In the genomic region with DNA sequence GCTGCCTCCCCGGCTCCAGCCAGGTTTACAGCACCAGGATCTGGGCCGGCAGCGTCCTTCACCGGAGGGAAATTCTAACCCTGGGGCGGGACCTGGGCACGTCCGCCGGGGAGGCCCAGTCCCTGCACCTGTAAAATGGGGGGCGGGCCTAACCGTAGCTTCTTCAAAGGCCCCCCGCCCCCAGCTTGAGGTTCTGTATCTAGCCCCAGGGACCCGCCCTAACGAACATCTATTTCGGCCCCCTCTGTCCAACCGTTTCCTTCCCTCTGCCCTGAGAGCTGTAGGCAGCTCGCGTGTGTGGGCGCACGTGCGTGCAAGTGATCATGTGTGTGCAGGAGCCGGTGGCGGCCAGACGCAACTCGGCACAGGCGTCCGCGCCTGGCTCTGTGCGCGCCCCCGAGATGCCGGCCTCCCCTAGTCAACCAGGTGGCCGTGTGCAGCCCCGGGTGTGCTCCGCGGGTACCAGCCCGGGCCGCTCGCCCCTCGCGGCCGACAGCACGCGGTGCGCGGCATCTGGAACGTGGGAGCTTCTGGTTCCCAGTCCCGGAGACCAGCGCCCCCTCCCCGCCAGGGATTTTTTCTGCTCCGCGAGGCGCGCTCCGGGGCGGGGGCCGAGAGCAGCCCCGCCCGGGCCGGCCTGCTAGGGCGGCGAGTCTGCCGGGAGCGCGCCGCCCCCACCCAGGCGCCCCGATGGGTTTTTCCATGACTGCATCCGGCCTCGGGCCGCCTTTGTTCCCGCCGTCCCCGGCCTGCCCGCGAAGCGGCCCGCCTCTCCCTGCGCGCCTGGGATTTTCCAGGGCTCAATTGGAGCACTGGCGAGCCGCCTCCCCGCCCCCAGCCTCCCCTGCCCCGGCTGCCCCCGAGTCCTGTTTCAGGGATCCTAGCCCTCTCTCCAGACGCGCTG, we compare ENCODE assay signal across 8 cellular contexts. TPM values are rescaled to one million over a fixed set of nuclear protein-coding genes. Genes with fewer than 3 reads are reported as not detected.
DNase-seq lines count a peak whose midpoint lies in the region; ATAC-seq lines count a peak whose summit lies in the region.

No MANE protein-coding gene starts in this region.

- peaks cover 5% of the 10 kb centered on the region for H3K4me1 ChIP-seq in mesendoderm (ENCODE audit: control insufficient read depth, low read depth, low read length)

- H3K79me2 ChIP-seq in mesendoderm (ENCODE audit: control insufficient read depth, insufficient read depth, low read length): no peaks in the 10 kb centered on the region

- H2AK5ac ChIP-seq in mesendoderm (ENCODE audit: low read length): no peak overlapping the region

- peak overlapping the region; percentile 96 for H2BK5ac ChIP-seq in mesendoderm (ENCODE audit: low read length)

- H3K27me3 ChIP-seq in mesendoderm (ENCODE audit: insufficient read depth, low read length, poor library complexity): no peaks in the 10 kb centered on the region

- no peak overlapping the region for H2BK15ac ChIP-seq in mesendoderm (replicated peaks; ENCODE audit: low read depth)

- H3K79me1 ChIP-seq in mesendoderm (ENCODE audit: low read length): no peaks in the 10 kb centered on the region

- H2BK120ac ChIP-seq in mesendoderm (ENCODE audit: low read depth, low read length): peak overlapping the region; percentile 76

- H3K4ac ChIP-seq in mesendoderm (ENCODE audit: low read depth, low read length): peak overlapping the region; percentile 90

- peak overlapping the region; percentile 100 for H3K27ac ChIP-seq in mesendoderm (ENCODE audit: low read depth, low read length)

- peak overlapping the region; percentile 100 for H3K56ac ChIP-seq in mesendoderm (ENCODE audit: low read length)

- H3K9ac ChIP-seq in mesendoderm (ENCODE audit: low read length): peak overlapping the region; percentile 99

- H3K4me1 Mint-ChIP-seq in effector memory CD8-positive, alpha-beta T cell (ENCODE audit: low read depth in 2 of 2): peaks cover 15 to 17% of the 10 kb centered on the region in 2 donors

- H3K23ac ChIP-seq in mesendoderm (ENCODE audit: low read length): peak overlapping the region; percentile 92

- H3K4me3 Mint-ChIP-seq in effector memory CD8-positive, alpha-beta T cell: peak overlapping the region; percentile 79 to 84

- no peak overlapping the region for H4K5ac ChIP-seq in mesendoderm (ENCODE audit: low read length)

- no peaks in the 10 kb centered on the region for H3K9me3 Mint-ChIP-seq in effector memory CD8-positive, alpha-beta T cell

- H3K27ac Mint-ChIP-seq in effector memory CD8-positive, alpha-beta T cell: peak overlapping the region; percentile 76 to 90

- DNase-seq in Ammon's horn (ENCODE audit: low spot score) (peak; percentile 88), NCI-H526 treated with DMSO at 0.1 percent for 48 hours (lab: John Stamatoyannopoulos, UW) (peak; percentile 94), mesendoderm (peak; percentile 97)
- DNase-seq in activated CD8-positive, alpha-beta memory T cell treated with anti-CD3 and anti-CD28 coated beads for 24 hours: peak; percentile 94
- peak; percentile 34 to 42 (median 37) for DNase-seq in effector memory CD8-positive, alpha-beta T cell
- peak; percentile 45 for DNase-seq in stimulated activated CD8-positive, alpha-beta memory T cell treated with anti-CD3 and anti-CD28 coated beads, Interleukin-12 subunit alpha, Interleukin-12 subunit beta, amount 100 ng/mL, for 1 hour (ENCODE audit: low read depth)

- WGBS in mesendoderm (ENCODE audit: extremely low coverage, insufficient coverage, low lambda C conversion rate): no CpG with 5 or more reads among the region's 86 CpGs

- peak overlapping the region; percentile 91 for H3K18ac ChIP-seq in mesendoderm (ENCODE audit: low read length)

- H3K36me3 ChIP-seq in mesendoderm (ENCODE audit: control insufficient read depth, insufficient read depth, low read length): no peaks in the 10 kb centered on the region

- H4K8ac ChIP-seq in mesendoderm (ENCODE audit: low read depth, low read length): peak overlapping the region; percentile 29

- H3K4me3 ChIP-seq in mesendoderm (ENCODE audit: low read length): peak overlapping the region; percentile 55

- H3K36me3 Mint-ChIP-seq in effector memory CD8-positive, alpha-beta T cell (ENCODE audit: insufficient read depth): peaks cover 17% of the 10 kb centered on the region

- no peaks in the 10 kb centered on the region for H3K27me3 Mint-ChIP-seq in effector memory CD8-positive, alpha-beta T cell

- H3K4me2 ChIP-seq in mesendoderm (ENCODE audit: low read length): peak overlapping the region; percentile 94

- ATAC-seq in GM18907 (IDR thresholded peaks at IDR 0.05; ENCODE audit: unreplicated experiment): peak; percentile 75
- ATAC-seq in HG03103 (IDR thresholded peaks at IDR 0.05; ENCODE audit: low read depth, unreplicated experiment): peak; percentile 57
- peak; percentile 62 for ATAC-seq in effector memory CD8-positive, alpha-beta T cell (replicated peaks)

RNA-seq across cellular contexts. Expression of gene TEX44, which starts 21.2 kb away (rescaled TPM):
- not detected for polyA plus RNA-seq in mesendoderm (2013, experiment 1 of 2)
- not detected for polyA plus RNA-seq in mesendoderm (2013, experiment 2 of 2)

Comparison
In these comparisons a context has a peak if more than half of its experiments do, and no peak if none do; other contexts are left out.
1. Peak in every context shown above with its lines: DNase-seq, ATAC-seq, H3K4me3 ChIP-seq and H3K27ac ChIP-seq.
2. DNase-seq: peak in every context shown above with its lines; median percentile 97 in mesendoderm; 94 in NCI-H526 treated with DMSO at 0.1 percent for 48 hours; 94 in activated CD8-positive, alpha-beta memory T cell treated with anti-CD3 and anti-CD28 coated beads for 24 hours; 88 in Ammon's horn; 45 in stimulated activated CD8-positive, alpha-beta memory T cell treated with anti-CD3 and anti-CD28 coated beads, Interleukin-12 subunit alpha, Interleukin-12 subunit beta, amount 100 ng/mL, for 1 hour; 37 in effector memory CD8-positive, alpha-beta T cell.